In genomic region chr22:27995801-27996528, GRCh38 we compare ENCODE assay signal across 15 cellular contexts.
"Had no signal": no experiment of that assay in that cellular context is flagged by ENCODE, and none has a peak within 500 bp of the region (broad histone marks: within the 10 kb centered on the region; RNA-seq: fewer than 3 reads in every experiment).

No MANE protein-coding gene starts in this region.

- ATAC-seq: mucosa of descending colon; naive thymus-derived CD8-positive, alpha-beta T cell; SK-N-SH treated with all-trans-retinoic acid at 6 μM for 48 hours had no signal

- H3K27ac Mint-ChIP-seq: activated T-cell treated with anti-CD3 and anti-CD28 coated beads, Interleukin-2, amount 50 U/mL, for 24 hours; stimulated activated naive CD8-positive, alpha-beta T cell treated with anti-CD3 and anti-CD28 coated beads, Interleukin-15, Interleukin-2, amounts not matched to agents 100 ng/mL and 50 ng/mL, for 24 hours had no signal

- H3K4me3 ChIP-seq: cardiac muscle cell, colonic mucosa, mucosa of descending colon, testis, uterus had no signal

- H3K9me3 Mint-ChIP-seq: activated T-cell treated with anti-CD3 and anti-CD28 coated beads, Interleukin-2, amount 50 U/mL, for 24 hours; naive thymus-derived CD8-positive, alpha-beta T cell; stimulated activated naive CD8-positive, alpha-beta T cell treated with anti-CD3 and anti-CD28 coated beads, Interleukin-15, Interleukin-2, amounts not matched to agents 100 ng/mL and 50 ng/mL, for 24 hours had no signal

- H3K27me3 Mint-ChIP-seq: activated T-cell treated with anti-CD3 and anti-CD28 coated beads, Interleukin-2, amount 50 U/mL, for 24 hours; naive thymus-derived CD8-positive, alpha-beta T cell; stimulated activated naive CD8-positive, alpha-beta T cell treated with anti-CD3 and anti-CD28 coated beads, Interleukin-15, Interleukin-2, amounts not matched to agents 100 ng/mL and 50 ng/mL, for 24 hours had no signal

- H3K9me3 ChIP-seq: colonic mucosa, mucosa of descending colon, testis, uterus had no signal

- H3K27ac ChIP-seq: colonic mucosa, testis, uterus had no signal

- H3K36me3 ChIP-seq: cardiac muscle cell, colonic mucosa, uterus had no signal

- DNase-seq: activated gamma-delta T cell; activated T-cell treated with anti-CD3 and anti-CD28 coated beads, Interleukin-2, amount 50 U/mL, for 24 hours; colonic mucosa; effector CD4-positive, alpha-beta T cell; mammary epithelial cell; mucosa of descending colon; naive thymus-derived CD8-positive, alpha-beta T cell; stimulated activated CD4-positive, alpha-beta T cell treated with anti-CD3 and anti-CD28 coated beads, Interleukin-15, amount 100 ng/mL, for 24 hours; stimulated activated CD4-positive, alpha-beta T cell treated with anti-CD3 and anti-CD28 coated beads, Interleukin-4, amount 100 ng/mL, for 24 hours; T-helper 2 cell; testis had no signal

- H3K4me1 ChIP-seq: colonic mucosa, uterus had no signal

- H3K4me3 Mint-ChIP-seq: activated T-cell treated with anti-CD3 and anti-CD28 coated beads, Interleukin-2, amount 50 U/mL, for 24 hours; naive thymus-derived CD8-positive, alpha-beta T cell; stimulated activated naive CD8-positive, alpha-beta T cell treated with anti-CD3 and anti-CD28 coated beads, Interleukin-15, Interleukin-2, amounts not matched to agents 100 ng/mL and 50 ng/mL, for 24 hours had no signal

- H3K27me3 ChIP-seq: cardiac muscle cell, colonic mucosa, testis, uterus had no signal
